8 cellular contexts compared by ENCODE assay signal in genomic region chr19:18284710-18285430, GRCh38. TPM values are rescaled to one million over a fixed set of nuclear protein-coding genes. Genes with fewer than 3 reads are reported as not detected.
DNase-seq lines count a peak whose midpoint lies in the region; ATAC-seq, FAIRE-seq and TF ChIP-seq lines count a peak whose summit lies in the region.

No MANE protein-coding gene starts in this region.

- H3K9me3 ChIP-seq in left lung: no peaks in the 10 kb centered on the region

- TF ChIP-seq CTCF in left lung (IDR thresholded peaks at IDR 0.05): no peak
- TF ChIP-seq CTCF in GM10248 (IDR thresholded peaks at IDR 0.05; ENCODE audit: control extremely low read depth, extremely low read depth, low read depth, missing control alignments): no peak

- POLR2A ChIA-PET in GM10248 (lab: Yijun Ruan, JAX): no interaction called here

- intact Hi-C loops in left lung (cut with DNase I): no loop called here

- no peaks in the 10 kb centered on the region for H3K36me3 ChIP-seq in left lung

- FAIRE-seq in GM19239 (lab: Jason Lieb, UNC): peak; percentile 77

- peak overlapping the region; percentile 24 to 61 for H3K27ac ChIP-seq in left lung

- H3K4me1 ChIP-seq in left lung: peaks cover 9 to 17% of the 10 kb centered on the region in 2 donors

- DNase-seq in GM19239 (ENCODE audit: insufficient read length, low spot score) (no peak), left lung (no peak), GM10248 (ENCODE audit: extremely low spot score) (no peak), HCEC 1CT (no peak)
- peak in 2 of 3 experiments; percentile 55 to 66 for DNase-seq in activated CD8-positive, alpha-beta memory T cell treated with anti-CD3 and anti-CD28 coated beads for 48 hours (ENCODE audit: low read depth in 2 of 3, low spot score in 2 of 3)
- peak; percentile 54 to 63 for DNase-seq in stimulated activated CD4-positive, alpha-beta T cell treated with anti-CD3 and anti-CD28 coated beads, Interleukin-4, amount 100 ng/mL, for 48 hours (ENCODE audit: low read depth in 2 of 2)

- H3K4me3 ChIP-seq in left lung: no peak overlapping the region

- H3K27me3 ChIP-seq in left lung: no peaks in the 10 kb centered on the region

- no peak for ATAC-seq in left lung
- ATAC-seq in HG03460 (IDR thresholded peaks at IDR 0.05; ENCODE audit: unreplicated experiment): no peak
- no peak for ATAC-seq in GM19324 (IDR thresholded peaks at IDR 0.05; ENCODE audit: low FRiP score, unreplicated experiment)

- CTCF ChIA-PET in GM10248 (lab: Yijun Ruan, JAX): interaction anchor here (1.0 to 1.9 kb wide), 2 partner anchors 18 to 44 kb away, joined by 5 to 7 read pairs; no protein-coding TSS in a partner anchor

RNA-seq across cellular contexts. Expression of gene JUND, which starts 3.4 kb away (rescaled TPM):
- 100 to 1,000 TPM; 179 to 232 TPM for total RNA-seq in left lung

RNA-seq across cellular contexts. Expression of gene IQCN, which starts 10.6 kb away (rescaled TPM):
- total RNA-seq in left lung: 1 to 10 TPM; 3.0 to 5.8 TPM

RNA-seq across cellular contexts. Expression of gene LSM4, which starts 38.0 kb away (rescaled TPM):
- total RNA-seq in left lung: 100 to 1,000 TPM in 1 of 2 donors, 10 to 100 TPM in 1; 87.8 to 121 TPM

RNA-seq across cellular contexts. Expression of gene PGPEP1, which starts 55.5 kb away (rescaled TPM):
- total RNA-seq in left lung: 10 to 100 TPM; 36.7 to 39.5 TPM

RNA-seq across cellular contexts. Expression of gene PDE4C, which starts 58.6 kb away (rescaled TPM):
- 10 to 100 TPM in 1 of 2 donors, 1 to 10 TPM in 1; 3.7 to 11.3 TPM for total RNA-seq in left lung

Comparison
In these comparisons a context has a peak if more than half of its experiments do, and no peak if none do; other contexts are left out.
1. DNase-seq: peak in activated CD8-positive, alpha-beta memory T cell treated with anti-CD3 and anti-CD28 coated beads for 48 hours (2 of 3) and stimulated activated CD4-positive, alpha-beta T cell treated with anti-CD3 and anti-CD28 coated beads, Interleukin-4, amount 100 ng/mL, for 48 hours (2 of 2); none in GM19239 (single experiment), left lung (0 of 2), GM10248 (single experiment) and HCEC 1CT (single experiment).